1 cellular context compared by ENCODE assay signal in genomic region chr12:82326905-82327503, GRCh38.
TF ChIP-seq lines count a peak whose summit lies in the region.

No MANE protein-coding gene starts in this region.

TF ChIP-seq in K562, 482 proteins besides CTCF, POLR2A, EP300 and RAD21 (continued from another document):
- TF ChIP-seq POLR2AphosphoS5 (IDR thresholded peaks at IDR 0.05; ENCODE audit: control insufficient read depth, insufficient read depth, low read depth, low read length), result no peak
- TF ChIP-seq TAF15 (IDR thresholded peaks at IDR 0.05; ENCODE audit: low read depth, low read length), result no peak
